14 cellular contexts compared by ENCODE assay signal in the genomic region with DNA sequence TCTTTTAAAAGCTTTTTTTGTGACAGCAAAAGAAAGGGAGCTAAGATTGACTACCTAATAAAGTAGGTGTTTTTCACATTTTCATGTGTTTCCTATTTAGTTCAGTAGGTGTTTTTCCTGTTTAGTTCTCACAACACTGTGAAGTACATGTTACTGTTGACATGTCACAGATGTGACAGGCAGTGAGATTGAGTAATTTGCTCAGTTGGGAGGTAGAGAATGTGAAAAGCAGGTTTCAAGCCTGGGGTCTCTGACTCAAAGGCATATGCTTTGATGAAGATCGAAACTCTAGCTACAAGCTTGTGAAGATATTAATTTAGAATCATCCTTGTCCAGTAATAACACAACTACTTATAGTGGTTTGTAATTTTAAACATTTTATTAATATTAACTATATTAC. TPM values are rescaled to one million over a fixed set of nuclear protein-coding genes. Genes with fewer than 3 reads are reported as not detected.
DNase-seq lines count a peak whose midpoint lies in the region; ATAC-seq lines count a peak whose summit lies in the region.
"Had no signal": no experiment of that assay in that cellular context is flagged by ENCODE, and none has a peak within 500 bp of the region (broad histone marks: within the 10 kb centered on the region; RNA-seq: fewer than 3 reads in every experiment).

No MANE protein-coding gene starts in this region.

- no peaks in the 10 kb centered on the region for H3K27me3 Mint-ChIP-seq in activated T-cell treated with anti-CD3 and anti-CD28 coated beads, Interleukin-2, amount 50 U/mL, for 24 hours
- H3K27me3 Mint-ChIP-seq in activated CD8-positive, alpha-beta T cell treated with anti-CD3 and anti-CD28 coated beads, Interleukin-2, amount 10 ng/mL, durations not matched to agents 7 days and 5 days (ENCODE audit: low read depth) = no peaks in the 10 kb centered on the region

- H3K27ac Mint-ChIP-seq in activated T-cell treated with anti-CD3 and anti-CD28 coated beads, Interleukin-2, amount 50 U/mL, for 24 hours = no peak overlapping the region
- H3K27ac Mint-ChIP-seq in activated CD8-positive, alpha-beta T cell treated with anti-CD3 and anti-CD28 coated beads, Interleukin-2, amount 10 ng/mL, durations not matched to agents 7 days and 5 days = no peak overlapping the region
- H3K27ac Mint-ChIP-seq: WTC11 had no signal

- no peak for DNase-seq in activated T-cell treated with anti-CD3 and anti-CD28 coated beads, Interleukin-2, amount 50 U/mL, for 24 hours
- DNase-seq in KBM-7 = no peak
- no peak for DNase-seq in stimulated activated CD4-positive, alpha-beta T cell treated with anti-CD3 and anti-CD28 coated beads, Interleukin-1b, Interleukin-23, amount 100 ng/mL, for 48 hours
- no peak for DNase-seq in activated CD8-positive, alpha-beta T cell treated with anti-CD3 and anti-CD28 coated beads, Interleukin-2, amount 10 ng/mL, durations not matched to agents 7 days and 5 days
- DNase-seq: EL, glutamatergic neuron, left ventricle myocardium inferior, NCI-H1694 had no signal

- ATAC-seq in GM18502 (IDR thresholded peaks at IDR 0.05; ENCODE audit: poor library complexity, unreplicated experiment) = peak; percentile 78
- ATAC-seq in GM19463 (IDR thresholded peaks at IDR 0.05; ENCODE audit: unreplicated experiment) = peak; percentile 70
- ATAC-seq in HG02852 (IDR thresholded peaks at IDR 0.05; ENCODE audit: unreplicated experiment) = peak; percentile 77
- peak; percentile 73 for ATAC-seq in HG03442 (IDR thresholded peaks at IDR 0.05; ENCODE audit: unreplicated experiment)
- no peak for ATAC-seq in activated CD8-positive, alpha-beta T cell treated with anti-CD3 and anti-CD28 coated beads, Interleukin-2, amount 10 ng/mL, durations not matched to agents 7 days and 5 days
- ATAC-seq: SK-N-SH treated with all-trans-retinoic acid at 6 μM for 48 hours had no signal

- POLR2A ChIA-PET in activated CD8-positive, alpha-beta T cell treated with anti-CD3 and anti-CD28 coated beads, Interleukin-2, amount 10 ng/mL, durations not matched to agents 7 days and 5 days (lab: Charles Lee) = no interaction called here

- H3K36me3 Mint-ChIP-seq in activated T-cell treated with anti-CD3 and anti-CD28 coated beads, Interleukin-2, amount 50 U/mL, for 24 hours (ENCODE audit: low read depth) = peaks cover 2% of the 10 kb centered on the region
- peaks cover 2% of the 10 kb centered on the region for H3K36me3 Mint-ChIP-seq in activated CD8-positive, alpha-beta T cell treated with anti-CD3 and anti-CD28 coated beads, Interleukin-2, amount 10 ng/mL, durations not matched to agents 7 days and 5 days (ENCODE audit: low read depth)
- H3K36me3 Mint-ChIP-seq: WTC11 had no signal

- no peak overlapping the region for H3K4me3 Mint-ChIP-seq in activated T-cell treated with anti-CD3 and anti-CD28 coated beads, Interleukin-2, amount 50 U/mL, for 24 hours
- H3K4me3 Mint-ChIP-seq in activated CD8-positive, alpha-beta T cell treated with anti-CD3 and anti-CD28 coated beads, Interleukin-2, amount 10 ng/mL, durations not matched to agents 7 days and 5 days = no peak overlapping the region
- H3K4me3 Mint-ChIP-seq: WTC11 had no signal

- H3K9me3 Mint-ChIP-seq in activated T-cell treated with anti-CD3 and anti-CD28 coated beads, Interleukin-2, amount 50 U/mL, for 24 hours = no peaks in the 10 kb centered on the region
- H3K9me3 Mint-ChIP-seq in activated CD8-positive, alpha-beta T cell treated with anti-CD3 and anti-CD28 coated beads, Interleukin-2, amount 10 ng/mL, durations not matched to agents 7 days and 5 days (ENCODE audit: insufficient read depth) = no peaks in the 10 kb centered on the region
- H3K9me3 Mint-ChIP-seq: WTC11 had no signal

- peaks cover 25% of the 10 kb centered on the region for H3K4me1 Mint-ChIP-seq in activated T-cell treated with anti-CD3 and anti-CD28 coated beads, Interleukin-2, amount 50 U/mL, for 24 hours (ENCODE audit: low read depth)
- no peaks in the 10 kb centered on the region for H3K4me1 Mint-ChIP-seq in activated CD8-positive, alpha-beta T cell treated with anti-CD3 and anti-CD28 coated beads, Interleukin-2, amount 10 ng/mL, durations not matched to agents 7 days and 5 days (ENCODE audit: low read depth)

- in situ Hi-C loops in KBM-7 (cut with MboI; ENCODE audit: low pct_unique_long_range_greater_than_20kb, low sequenced_read_pairs) = no loop called here

- CTCF ChIA-PET in activated CD8-positive, alpha-beta T cell treated with anti-CD3 and anti-CD28 coated beads, Interleukin-2, amount 10 ng/mL, durations not matched to agents 7 days and 5 days (lab: Charles Lee) = interaction anchor here (0.5 to 1.8 kb wide), 6 partner anchors 10 to 861 kb away, joined by 3 to 5 read pairs (median 3); no protein-coding TSS in a partner anchor

RNA-seq across cellular contexts. Expression of a gene that starts 43.1 kb away (rescaled TPM):
- total RNA-seq in activated CD8-positive, alpha-beta T cell treated with anti-CD3 and anti-CD28 coated beads, Interleukin-2, amount 10 ng/mL, durations not matched to agents 7 days and 5 days = 1 to 10 TPM; 8.8 to 8.9 TPM

RNA-seq across cellular contexts. Expression of a gene that starts 44.2 kb away (rescaled TPM):
- total RNA-seq in activated CD8-positive, alpha-beta T cell treated with anti-CD3 and anti-CD28 coated beads, Interleukin-2, amount 10 ng/mL, durations not matched to agents 7 days and 5 days = 1 to 10 TPM; 7.4 to 7.8 TPM
